In the genomic region with DNA sequence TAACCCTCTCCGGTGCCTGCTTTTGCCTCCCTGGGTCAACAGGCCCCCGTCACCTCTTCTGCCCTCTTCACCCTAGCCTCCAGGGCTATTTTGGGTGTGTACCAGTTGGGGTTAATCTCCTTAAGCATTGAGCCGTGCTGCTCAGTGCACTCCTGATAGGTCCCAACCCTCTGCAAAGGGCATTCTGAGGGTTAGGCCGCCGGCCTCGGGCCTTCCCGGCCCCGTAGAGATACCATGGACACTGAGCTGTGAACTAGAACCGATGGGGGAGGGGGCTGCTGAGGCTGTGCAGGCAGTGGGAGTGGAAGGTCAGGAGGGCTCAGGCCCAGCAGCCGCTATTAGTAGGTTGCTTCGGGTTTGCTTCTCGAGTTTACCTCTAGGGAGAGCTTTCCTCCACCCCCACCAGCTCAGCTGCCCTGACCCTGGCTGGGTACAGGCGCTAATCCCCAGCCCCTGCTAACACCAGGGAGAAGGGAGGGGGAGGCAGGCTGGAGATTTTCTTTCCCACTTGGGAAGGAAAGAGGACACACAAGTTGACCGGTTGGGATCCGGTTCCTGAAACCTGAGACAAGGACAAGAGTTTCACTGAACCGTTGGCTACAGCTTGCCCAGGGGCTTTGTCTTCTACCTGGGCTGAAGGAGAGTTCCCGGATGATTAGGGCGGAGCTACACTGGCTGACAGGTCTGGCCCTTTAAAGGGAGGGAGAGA, we compare ENCODE assay signal across 11 cellular contexts. TPM values are rescaled to one million over a fixed set of nuclear protein-coding genes. Genes with fewer than 3 reads are reported as not detected.
A peak's percentile ranks its signal among the peaks of the same experiment; 100 is the strongest.
DNase-seq lines count a peak whose midpoint lies in the region; ATAC-seq and TF ChIP-seq lines count a peak whose summit lies in the region.
"Had no signal": no experiment of that assay in that cellular context is flagged by ENCODE, and none has a peak within 500 bp of the region (broad histone marks: within the 10 kb centered on the region; RNA-seq: fewer than 3 reads in every experiment).

No MANE protein-coding gene starts in this region.

- peak overlapping the region in 3 of 5 experiments; percentile 47 to 68 (median 60) for H3K4me3 Mint-ChIP-seq in brain
- H3K4me3 Mint-ChIP-seq: natural killer cell treated with Interleukin-12 subunit alpha and Interleukin-12 subunit beta and Interleukin-15 and Interleukin-18, amount 100 ng/mL, for 72 hours had no signal

- TF ChIP-seq CTCF in brain (conservative IDR thresholded peaks at IDR 0.05): no peak
- TF ChIP-seq CTCF in thoracic aorta (IDR thresholded peaks at IDR 0.05): no peak

- peak overlapping the region; percentile 98 to 100 for H3K27ac ChIP-seq in thoracic aorta
- H3K27ac ChIP-seq: RWPE1 had no signal

- H3K4me1 Mint-ChIP-seq in brain: peaks cover 42% of the 10 kb centered on the region

- H3K36me3 Mint-ChIP-seq in brain: no peaks in the 10 kb centered on the region
- H3K36me3 Mint-ChIP-seq: natural killer cell treated with Interleukin-12 subunit alpha and Interleukin-12 subunit beta and Interleukin-15 and Interleukin-18, amount 100 ng/mL, for 72 hours had no signal

- ATAC-seq in thoracic aorta (ENCODE audit: insufficient number of reproducible peaks, low FRiP score, low read depth) (no peak), GM18858 (IDR thresholded peaks at IDR 0.05; ENCODE audit: unreplicated experiment) (no peak), HG02759 (IDR thresholded peaks at IDR 0.05; ENCODE audit: unreplicated experiment) (no peak)
- ATAC-seq: natural killer cell treated with Interleukin-12 subunit alpha and Interleukin-12 subunit beta and Interleukin-15 and Interleukin-18, amount 100 ng/mL, for 72 hours had no signal

- H3K36me3 ChIP-seq in thoracic aorta: peaks cover 32% of the 10 kb centered on the region

- no peaks in the 10 kb centered on the region for H3K27me3 ChIP-seq in thoracic aorta (replicated peaks; ENCODE audit: insufficient read depth)

- peak; percentile 10 for DNase-seq in NCI-H2029 treated with DMSO at 0.1 percent for 48 hours (lab: John Stamatoyannopoulos, UW)
- DNase-seq in left kidney (ENCODE audit: low read depth, low spot score): peak; percentile 96
- no peak for DNase-seq in thoracic aorta (ENCODE audit: low spot score)
- DNase-seq in NCI-H1417 treated with DMSO at 0.1 percent for 48 hours (lab: John Stamatoyannopoulos, UW): no peak
- DNase-seq in stimulated activated naive CD4-positive, alpha-beta T cell treated with Interleukin-2 at 50 U/mL for 16 hours (lab: John Stamatoyannopoulos, UW): no peak
- DNase-seq: activated CD4-positive, alpha-beta T cell treated with anti-CD3 and anti-CD28 coated beads for 48 hours had no signal

- no peaks in the 10 kb centered on the region for H3K9me3 Mint-ChIP-seq in brain
- H3K9me3 Mint-ChIP-seq: natural killer cell treated with Interleukin-12 subunit alpha and Interleukin-12 subunit beta and Interleukin-15 and Interleukin-18, amount 100 ng/mL, for 72 hours had no signal

- peaks cover 26% of the 10 kb centered on the region for H3K27me3 Mint-ChIP-seq in brain

- H3K4me3 ChIP-seq in thoracic aorta: peak overlapping the region; percentile 88

- no peaks in the 10 kb centered on the region for H3K9me3 ChIP-seq in thoracic aorta

- peaks cover 12 to 43% of the 10 kb centered on the region in 2 donors for H3K4me1 ChIP-seq in thoracic aorta (ENCODE audit: control insufficient read depth in 1 of 2, low read depth in 2 of 2)

- peak overlapping the region in 3 of 5 experiments; percentile 88 to 94 (median 91) for H3K27ac Mint-ChIP-seq in brain
- H3K27ac Mint-ChIP-seq: natural killer cell treated with Interleukin-12 subunit alpha and Interleukin-12 subunit beta and Interleukin-15 and Interleukin-18, amount 100 ng/mL, for 72 hours had no signal

RNA-seq across cellular contexts. Expression of a gene that starts 4.8 kb away (rescaled TPM):
- polyA plus RNA-seq in brain (ENCODE audit: insufficient read depth, low read depth, low replicate concordance): 4.2 TPM
- 100 to 1,000 TPM; 638 to 761 TPM for total RNA-seq in thoracic aorta
- total RNA-seq: natural killer cell treated with Interleukin-12 subunit alpha and Interleukin-12 subunit beta and Interleukin-15 and Interleukin-18, amount 100 ng/mL, for 72 hours had no signal

RNA-seq across cellular contexts. Expression of a gene that starts 13.7 kb away (rescaled TPM):
- 37.9 TPM for polyA plus RNA-seq in brain (ENCODE audit: insufficient read depth, low read depth, low replicate concordance)
- total RNA-seq in thoracic aorta: 10 to 100 TPM; 29.6 to 44.7 TPM

RNA-seq across cellular contexts. Expression of a gene that starts 40.9 kb away (rescaled TPM):
- 96.5 TPM for polyA plus RNA-seq in brain (ENCODE audit: insufficient read depth, low read depth, low replicate concordance)
- 10 to 100 TPM; 46.3 to 58.2 TPM for total RNA-seq in thoracic aorta

RNA-seq across cellular contexts. Expression of a gene that starts 52.9 kb away (rescaled TPM):
- 107 TPM for polyA plus RNA-seq in brain (ENCODE audit: insufficient read depth, low read depth, low replicate concordance)
- 100 to 1,000 TPM in 1 of 2 donors, 10 to 100 TPM in 1; 38.9 to 115 TPM for total RNA-seq in thoracic aorta

Comparison
In these comparisons a context has a peak if more than half of its experiments do, and no peak if none do; other contexts are left out.
1. DNase-seq: peak in NCI-H2029 treated with DMSO at 0.1 percent for 48 hours (single experiment) and left kidney (single experiment); none in thoracic aorta (single experiment), NCI-H1417 treated with DMSO at 0.1 percent for 48 hours (single experiment) and stimulated activated naive CD4-positive, alpha-beta T cell treated with Interleukin-2 at 50 U/mL for 16 hours (single experiment).